In the genomic region with DNA sequence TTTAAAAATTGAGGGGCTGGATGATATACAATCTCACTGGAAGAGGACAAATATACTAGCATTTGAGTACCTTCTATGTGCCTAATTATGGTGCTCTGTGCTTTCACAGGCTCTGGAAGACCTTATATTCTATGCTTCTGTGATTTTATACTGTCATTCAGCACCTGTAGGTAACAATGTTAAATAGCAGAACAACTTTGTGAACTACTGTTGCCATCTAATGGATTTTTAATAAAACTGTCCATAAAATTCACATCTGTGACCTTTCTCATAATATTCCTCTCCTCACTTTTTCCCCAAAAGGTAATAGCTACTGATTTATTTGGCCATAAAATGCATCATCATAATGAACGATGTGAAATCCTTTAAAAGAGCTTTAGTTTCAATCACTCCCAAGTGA, we compare ENCODE assay signal across 29 cellular contexts. TPM values are rescaled to one million over a fixed set of nuclear protein-coding genes. Genes with fewer than 3 reads are reported as not detected.
"Had no signal": no experiment of that assay in that cellular context is flagged by ENCODE, and none has a peak within 500 bp of the region (broad histone marks: within the 10 kb centered on the region; RNA-seq: fewer than 3 reads in every experiment).

No MANE protein-coding gene starts in this region.

- H3K4me3 ChIP-seq: body of pancreas, PC-9 had no signal

- H2AFZ ChIP-seq: PC-9 had no signal

- H3K27ac ChIP-seq: body of pancreas, PC-9 had no signal

- DNase-seq: activated CD4-positive, alpha-beta T cell treated with anti-CD3 and anti-CD28 coated beads for 48 hours; activated CD4-positive, alpha-beta T cell treated with anti-CD3 and anti-CD28 coated beads, Interleukin-2, amount 50 U/mL, for 4 hours; activated CD4-positive, CD25-positive, alpha-beta regulatory T cell treated with anti-CD3 and anti-CD28 coated beads, Interleukin-2, amount 50 U/mL, for 72 hours; activated CD8-positive, alpha-beta memory T cell treated with anti-CD3 and anti-CD28 coated beads, Interleukin-2, amount 50 U/mL, for 48 hours; activated CD8-positive, alpha-beta T cell treated with anti-CD3 and anti-CD28 coated beads, Interleukin-2, amount 10 ng/mL, durations not matched to agents 7 days and 5 days; activated effector memory CD4-positive, alpha-beta T cell treated with Interleukin-2 at 50 U/mL for 16 hours; activated naive CD4-positive, alpha-beta T cell; activated T-cell treated with anti-CD3 and anti-CD28 coated beads, Interleukin-2, amount 50 U/mL, for 1 hour; aorta; body of pancreas; central memory CD4-positive, alpha-beta T cell; Kasumi-1; KBM-7; NCI-H1105; NCI-H1436; NCI-H1694 treated with DMSO at 0.1 percent for 48 hours; NCI-H2029 treated with DMSO at 0.1 percent for 48 hours; NCI-H2171 treated with DMSO at 0.1 percent for 48 hours; NCI-H345; NCI-H510A; PC-9; SIG-M5; T-helper 17 cell; T-helper 9 cell had no signal

- H3K9me3 ChIP-seq: body of pancreas had no signal

- H3K4me2 ChIP-seq: PC-9 had no signal

- H3K4me1 ChIP-seq: body of pancreas had no signal

- H3K27me3 ChIP-seq: body of pancreas had no signal

- FAIRE-seq: bronchial epithelial cell had no signal

- ATAC-seq: activated CD8-positive, alpha-beta T cell treated with anti-CD3 and anti-CD28 coated beads, Interleukin-2, amount 10 ng/mL, durations not matched to agents 7 days and 5 days; body of pancreas; T-helper 17 cell; WTC11 had no signal

RNA-seq across cellular contexts. Expression of gene POU3F4, which starts 21.9 kb away (rescaled TPM):
- total RNA-seq: activated CD8-positive, alpha-beta T cell treated with anti-CD3 and anti-CD28 coated beads, Interleukin-2, amount 10 ng/mL, durations not matched to agents 7 days and 5 days; body of pancreas; bronchial epithelial cell; chondrocyte; M059J; PC-9; RPMI7951; T-helper 17 cell had no signal
- polyA plus RNA-seq: aorta had no signal
